In genomic region chr3:197949767-197950660, GRCh38 we compare ENCODE assay signal across 1 cellular context.
TF ChIP-seq lines count a peak whose summit lies in the region.

TSS of gene RPL35A (plus strand) at chr3:197950190. CDS start at chr3:197950968, 778 bp downstream.

TF ChIP-seq in HepG2, 621 proteins besides CTCF, POLR2A, EP300 and RAD21 (continued from another document and continues in another):
- TF ChIP-seq FUBP1 (CRISPR knock-in tag; IDR thresholded peaks at IDR 0.05; ENCODE audit: borderline replicate concordance) (no peak), FOXC1 (CRISPR knock-in tag; IDR thresholded peaks at IDR 0.05; ENCODE audit: borderline replicate concordance) (0 out of 2 replicates have a peak, but pooled peaks have one; percentile 65), MNT (IDR thresholded peaks at IDR 0.05) (peak; percentile 27; the same call in 1 of the 2 replicates), SRSF1 (optimal IDR thresholded peaks at IDR 0.05; ENCODE audit: low read depth, low read length) (no peak), AHR (CRISPR knock-in tag; IDR thresholded peaks at IDR 0.05) (peak; percentile 77; the same call in 1 of the 2 replicates), SIN3B (IDR thresholded peaks at IDR 0.05; ENCODE audit: low read length) (no peak; the same call in 1 of the 2 replicates), KDM2A (CRISPR knock-in tag; IDR thresholded peaks at IDR 0.05; ENCODE audit: borderline replicate concordance, low read depth) (peak; percentile 67; the same call in 1 of the 2 replicates), ZBTB10 (CRISPR knock-in tag; IDR thresholded peaks at IDR 0.05; ENCODE audit: borderline replicate concordance) (peak; percentile 50; the same call in 1 of the 2 replicates), THYN1 (CRISPR knock-in tag; IDR thresholded peaks at IDR 0.05; ENCODE audit: borderline replicate concordance, low read depth) (no peak), ZFP90 (CRISPR knock-in tag; IDR thresholded peaks at IDR 0.05; ENCODE audit: borderline replicate concordance) (0 out of 2 replicates have a peak, but pooled peaks have one; percentile 22), EEA1 (CRISPR knock-in tag; IDR thresholded peaks at IDR 0.05; ENCODE audit: borderline replicate concordance) (peak; percentile 63; the same call in 1 of the 2 replicates), ZSCAN20 (CRISPR knock-in tag; IDR thresholded peaks at IDR 0.05; ENCODE audit: borderline replicate concordance) (0 out of 2 replicates have a peak, but pooled peaks have one; percentile 68), DDIT3 (CRISPR knock-in tag; IDR thresholded peaks at IDR 0.05) (0 out of 2 replicates have a peak, but pooled peaks have one; percentile 31), HDAC6 (IDR thresholded peaks at IDR 0.05; ENCODE audit: low read depth, low read length) (peak; percentile 58; the same call in 1 of the 2 replicates), CEBPG (CRISPR knock-in tag; IDR thresholded peaks at IDR 0.05) (no peak), ARNT (IDR thresholded peaks at IDR 0.05) (no peak), RFXANK (CRISPR knock-in tag; IDR thresholded peaks at IDR 0.05) (peak; percentile 91), TCF12 (IDR thresholded peaks at IDR 0.05) (no peak), TCF12 (CRISPR knock-in tag; IDR thresholded peaks at IDR 0.05) (no peak), HIC2 (CRISPR knock-in tag; IDR thresholded peaks at IDR 0.05; ENCODE audit: low read depth) (no peak), NONO (IDR thresholded peaks at IDR 0.05) (no peak), NONO (CRISPR knock-in tag; conservative IDR thresholded peaks at IDR 0.05) (peak; percentile 55; the same call in 1 of the 2 replicates), ZBTB40 (IDR thresholded peaks at IDR 0.05) (no peak), ZBTB40 (CRISPR knock-in tag; IDR thresholded peaks at IDR 0.05) (no peak; the same call in 1 of the 2 replicates), ZNF468 (CRISPR knock-in tag; IDR thresholded peaks at IDR 0.05) (no peak), TEAD3 (CRISPR knock-in tag; optimal IDR thresholded peaks at IDR 0.05; ENCODE audit: borderline replicate concordance) (no peak), PAX8 (CRISPR knock-in tag; IDR thresholded peaks at IDR 0.05; ENCODE audit: borderline replicate concordance) (0 out of 2 replicates have a peak, but pooled peaks have one; percentile 25), PAF1 (CRISPR knock-in tag; IDR thresholded peaks at IDR 0.05) (no peak), ZNF326 (CRISPR knock-in tag; IDR thresholded peaks at IDR 0.05; ENCODE audit: borderline replicate concordance) (no peak), ONECUT2 (CRISPR knock-in tag; IDR thresholded peaks at IDR 0.05) (0 out of 2 replicates have a peak, but pooled peaks have one; percentile 63), IKZF1 (IDR thresholded peaks at IDR 0.05) (no peak), TIGD3 (CRISPR knock-in tag; IDR thresholded peaks at IDR 0.05; ENCODE audit: borderline replicate concordance) (no peak), ZNF589 (CRISPR knock-in tag; conservative IDR thresholded peaks at IDR 0.05) (no peak), ZMYM4 (CRISPR knock-in tag; IDR thresholded peaks at IDR 0.05) (peak; percentile 66), PRDM10 (CRISPR knock-in tag; IDR thresholded peaks at IDR 0.05; ENCODE audit: low read depth) (no peak), CHCHD3 (CRISPR knock-in tag; IDR thresholded peaks at IDR 0.05) (no peak)
